Comparison of ENCODE assay signal across 20 cellular contexts in genomic region chr12:3247077-3247476, GRCh38.
"Had no signal": no experiment of that assay in that cellular context is flagged by ENCODE, and none has a peak within 500 bp of the region (broad histone marks: within the 10 kb centered on the region; RNA-seq: fewer than 3 reads in every experiment).

No MANE protein-coding gene starts in this region.

- H3K27ac Mint-ChIP-seq: activated T-cell treated with anti-CD3 and anti-CD28 coated beads, Interleukin-2, amount 50 U/mL, for 72 hours; memory B cell; naive thymus-derived CD4-positive, alpha-beta T cell had no signal

- DNase-seq: activated CD4-positive, alpha-beta T cell treated with anti-CD3 and anti-CD28 coated beads for 1 hour; activated CD8-positive, alpha-beta memory T cell treated with anti-CD3 and anti-CD28 coated beads for 24 hours; activated CD8-positive, alpha-beta memory T cell treated with anti-CD3 and anti-CD28 coated beads, Interleukin-2, amount 50 U/mL, for 48 hours; activated effector memory CD4-positive, alpha-beta T cell treated with anti-CD3 and anti-CD28 coated beads, Interleukin-2, amount 50 U/mL, for 16 hours; activated naive CD4-positive, alpha-beta T cell treated with anti-CD3 and anti-CD28 coated beads, Interleukin-2, amount 50 U/mL, for 16 hours; activated T-cell treated with anti-CD3 and anti-CD28 coated beads, Interleukin-2, amount 50 U/mL, for 72 hours; aorta; erythroblast; head of caudate nucleus; naive thymus-derived CD4-positive, alpha-beta T cell; ovary; psoas muscle; right lobe of liver; stimulated activated CD4-positive, alpha-beta T cell treated with anti-CD3 and anti-CD28 coated beads, Interleukin-4, amount 100 ng/mL, for 1 hour; stimulated activated naive CD8-positive, alpha-beta T cell treated with anti-CD3 and anti-CD28 coated beads, Interleukin-15, amount 100 ng/mL, for 72 hours; trophoblast cell had no signal

- H3K4me2 ChIP-seq: smooth muscle cell had no signal

- H3K9me3 ChIP-seq: ovary, psoas muscle, right lobe of liver, vagina had no signal

- H3K27me3 ChIP-seq: ovary, right lobe of liver, vagina had no signal

- ATAC-seq: activated T-cell treated with anti-CD3 and anti-CD28 coated beads, Interleukin-2, amount 50 U/mL, for 72 hours; naive thymus-derived CD4-positive, alpha-beta T cell; psoas muscle; right lobe of liver; stimulated activated naive CD8-positive, alpha-beta T cell treated with anti-CD3 and anti-CD28 coated beads, Interleukin-15, amount 100 ng/mL, for 72 hours had no signal

- H3K9me3 Mint-ChIP-seq: activated T-cell treated with anti-CD3 and anti-CD28 coated beads, Interleukin-2, amount 50 U/mL, for 72 hours; memory B cell; naive thymus-derived CD4-positive, alpha-beta T cell; stimulated activated naive CD8-positive, alpha-beta T cell treated with anti-CD3 and anti-CD28 coated beads, Interleukin-15, amount 100 ng/mL, for 72 hours had no signal

- H3K36me3 Mint-ChIP-seq: memory B cell; naive thymus-derived CD4-positive, alpha-beta T cell had no signal

- H3K27ac ChIP-seq: coronary artery, ovary, psoas muscle, right lobe of liver, vagina had no signal

- H3K36me3 ChIP-seq: ovary, right lobe of liver, vagina had no signal

- H3K4me3 Mint-ChIP-seq: activated T-cell treated with anti-CD3 and anti-CD28 coated beads, Interleukin-2, amount 50 U/mL, for 72 hours; memory B cell; naive thymus-derived CD4-positive, alpha-beta T cell; stimulated activated naive CD8-positive, alpha-beta T cell treated with anti-CD3 and anti-CD28 coated beads, Interleukin-15, amount 100 ng/mL, for 72 hours had no signal

- H3K4me3 ChIP-seq: coronary artery, ovary, psoas muscle, right lobe of liver, smooth muscle cell, vagina had no signal
